ENCODE assay signal across 1 cellular context in genomic region chr4:184358521-184359232, GRCh38.
TF ChIP-seq lines count a peak whose summit lies in the region.

No MANE protein-coding gene starts in this region.

TF ChIP-seq in K562, 482 proteins besides CTCF, POLR2A, EP300 and RAD21 (continued from another document):
- TF ChIP-seq CUX1 (CRISPR knock-in tag; IDR thresholded peaks at IDR 0.05) = no peak
- no peak for TF ChIP-seq GMEB1 (CRISPR knock-in tag; IDR thresholded peaks at IDR 0.05)
- no peak for TF ChIP-seq KDM5B (IDR thresholded peaks at IDR 0.05; ENCODE audit: insufficient replicate concordance, low read depth, low read length)
- TF ChIP-seq NR1H2 (CRISPR knock-in tag; IDR thresholded peaks at IDR 0.05) = no peak
- no peak for TF ChIP-seq MAFK (IDR thresholded peaks at IDR 0.05; ENCODE audit: low read length)
- no peak for TF ChIP-seq HBP1 (CRISPR knock-in tag; IDR thresholded peaks at IDR 0.05)
- no peak for TF ChIP-seq ZNF436 (CRISPR knock-in tag; IDR thresholded peaks at IDR 0.05)
- TF ChIP-seq YBX1 (IDR thresholded peaks at IDR 0.05) = no peak
- no peak for TF ChIP-seq SP2 (IDR thresholded peaks at IDR 0.05; ENCODE audit: extremely low read depth, low read depth, low read length, poor library complexity, severe bottlenecking)
- no peak for TF ChIP-seq GABPA (tag; conservative IDR thresholded peaks at IDR 0.05; ENCODE audit: low read depth)
- no peak for TF ChIP-seq RBM22 (IDR thresholded peaks at IDR 0.05; ENCODE audit: low read depth, low read length, poor library complexity, severe bottlenecking)
- TF ChIP-seq THRB (CRISPR knock-in tag; conservative IDR thresholded peaks at IDR 0.05) = no peak
- no peak for TF ChIP-seq BRD9 (IDR thresholded peaks at IDR 0.05; ENCODE audit: low read depth, partially characterized antibody)
- no peak for TF ChIP-seq POLR2AphosphoS2 (IDR thresholded peaks at IDR 0.05; ENCODE audit: low read length)
- TF ChIP-seq HIVEP1 (CRISPR knock-in tag; IDR thresholded peaks at IDR 0.05) = no peak
- TF ChIP-seq ZNF197 (CRISPR knock-in tag; IDR thresholded peaks at IDR 0.05; ENCODE audit: low read depth) = no peak
- no peak for TF ChIP-seq TCF7 (IDR thresholded peaks at IDR 0.05; ENCODE audit: borderline replicate concordance)
- no peak for TF ChIP-seq CBX1 (IDR thresholded peaks at IDR 0.05; ENCODE audit: low read depth)
